In the genomic region with DNA sequence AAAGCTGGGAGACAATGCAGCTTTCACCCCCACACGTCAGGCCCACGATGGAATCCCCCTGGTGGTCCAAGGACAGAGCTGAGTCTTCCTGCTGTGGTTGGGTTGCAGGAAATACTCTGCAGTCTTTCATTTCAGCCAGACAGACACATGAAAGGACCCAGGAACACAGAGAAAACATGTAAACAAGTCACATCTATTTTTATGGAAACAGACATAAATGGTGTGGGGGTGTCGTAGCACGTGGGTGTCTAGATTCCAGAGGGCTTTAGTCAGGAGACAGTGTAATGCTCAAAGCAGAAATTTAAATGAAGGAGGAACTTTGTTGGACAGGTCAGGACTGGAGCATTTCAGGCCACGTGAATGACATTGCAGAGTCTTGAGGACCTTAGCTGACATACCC, we compare ENCODE assay signal across 23 cellular contexts.
A peak's percentile ranks its signal among the peaks of the same experiment; 100 is the strongest.
DNase-seq lines count a peak whose midpoint lies in the region; ATAC-seq and TF ChIP-seq lines count a peak whose summit lies in the region.
"Had no signal": no experiment of that assay in that cellular context is flagged by ENCODE, and none has a peak within 500 bp of the region (broad histone marks: within the 10 kb centered on the region; RNA-seq: fewer than 3 reads in every experiment).

No MANE protein-coding gene starts in this region.

- H2BK120ac ChIP-seq in trophoblast cell (ENCODE audit: insufficient read depth, low read length, poor library complexity), result no peak overlapping the region

- H3K9me3 ChIP-seq in GM23248 (ENCODE audit: low read depth) (no peaks in the 10 kb centered on the region), trophoblast cell (ENCODE audit: insufficient read depth, low read depth, low read length) (no peaks in the 10 kb centered on the region)
- H3K9me3 ChIP-seq: psoas muscle had no signal

- H4K8ac ChIP-seq in trophoblast cell (ENCODE audit: low read depth, low read length), result no peak overlapping the region

- H3K27me3 Mint-ChIP-seq in activated CD8-positive, alpha-beta memory T cell treated with anti-CD3 and anti-CD28 coated beads, Interleukin-2, amount 10 ng/mL, durations not matched to agents 7 days and 5 days, result no peaks in the 10 kb centered on the region
- H3K27me3 Mint-ChIP-seq: activated CD4-positive, alpha-beta T cell treated with anti-CD3 and anti-CD28 coated beads, Interleukin-2, amount 10 ng/mL, durations not matched to agents 7 days and 5 days; stimulated activated naive CD8-positive, alpha-beta T cell treated with anti-CD3 and anti-CD28 coated beads, Interleukin-15, Interleukin-2, amounts not matched to agents 100 ng/mL and 50 ng/mL, for 24 hours had no signal

- H2AFZ ChIP-seq in GM23248 (no peak overlapping the region), trophoblast cell (ENCODE audit: insufficient read depth, low read length, poor library complexity) (no peak overlapping the region)
- H2AFZ ChIP-seq: neural progenitor cell had no signal

- H4K91ac ChIP-seq in trophoblast cell (ENCODE audit: low read depth, low read length), result no peak overlapping the region

- H3K27ac ChIP-seq in GM23248 (no peak overlapping the region), trophoblast cell (ENCODE audit: low read depth, low read length) (peak overlapping the region; percentile 14), coronary artery (no peak overlapping the region)
- H3K27ac ChIP-seq: left lung, neural progenitor cell, psoas muscle, tibial nerve had no signal

- ATAC-seq in activated CD8-positive, alpha-beta memory T cell treated with anti-CD3 and anti-CD28 coated beads, Interleukin-2, amount 10 ng/mL, durations not matched to agents 7 days and 5 days, result no peak
- ATAC-seq: left lung, psoas muscle had no signal

- no peak overlapping the region for H3K23ac ChIP-seq in trophoblast cell (ENCODE audit: low read length)

- no peaks in the 10 kb centered on the region for H3K79me2 ChIP-seq in GM23248 (ENCODE audit: insufficient read depth)
- no peaks in the 10 kb centered on the region for H3K79me2 ChIP-seq in trophoblast cell (ENCODE audit: control insufficient read depth, insufficient read depth, low read length, poor library complexity)

- no peaks in the 10 kb centered on the region for H3K4me1 Mint-ChIP-seq in activated CD8-positive, alpha-beta memory T cell treated with anti-CD3 and anti-CD28 coated beads, Interleukin-2, amount 10 ng/mL, durations not matched to agents 7 days and 5 days
- H3K4me1 Mint-ChIP-seq: activated CD4-positive, alpha-beta T cell treated with anti-CD3 and anti-CD28 coated beads, Interleukin-2, amount 10 ng/mL, durations not matched to agents 7 days and 5 days had no signal

- no peak overlapping the region for H3K4ac ChIP-seq in trophoblast cell (ENCODE audit: low read depth, low read length)

- H3K18ac ChIP-seq in trophoblast cell (ENCODE audit: low read length), result no peak overlapping the region

- H3K4me3 ChIP-seq in GM23248 (no peak overlapping the region), WI38 (ENCODE audit: low read depth, low read length) (no peak overlapping the region), epithelial cell of esophagus (ENCODE audit: low read length) (no peak overlapping the region), trophoblast cell (ENCODE audit: low read depth, low read length) (no peak overlapping the region), coronary artery (no peak overlapping the region)
- H3K4me3 ChIP-seq: left lung, neural progenitor cell, psoas muscle, tibial nerve had no signal

- no peaks in the 10 kb centered on the region for H4K20me1 ChIP-seq in GM23248 (ENCODE audit: insufficient read depth)

- no peaks in the 10 kb centered on the region for H3K36me3 Mint-ChIP-seq in activated CD8-positive, alpha-beta memory T cell treated with anti-CD3 and anti-CD28 coated beads, Interleukin-2, amount 10 ng/mL, durations not matched to agents 7 days and 5 days
- H3K36me3 Mint-ChIP-seq: neural progenitor cell had no signal

- H4K12ac ChIP-seq in trophoblast cell (ENCODE audit: low read depth, low read length), result no peak overlapping the region

- H3K9ac ChIP-seq in GM23248 (no peak overlapping the region), trophoblast cell (ENCODE audit: low read length) (no peak overlapping the region)
- H3K9ac ChIP-seq: neural progenitor cell had no signal

- H3K36me3 ChIP-seq in GM23248 (ENCODE audit: low read depth) (no peaks in the 10 kb centered on the region), trophoblast cell (ENCODE audit: control insufficient read depth in 1 of 2, insufficient read depth in 2 of 2, low read length in 2 of 2) (no peaks in the 10 kb centered on the region)
- H3K36me3 ChIP-seq: left lung, neural progenitor cell, tibial nerve had no signal

- H2BK12ac ChIP-seq in trophoblast cell (ENCODE audit: low read length), result no peak overlapping the region

- H3K4me1 ChIP-seq in GM23248 (ENCODE audit: insufficient read depth) (peaks cover 20% of the 10 kb centered on the region), trophoblast cell (ENCODE audit: control insufficient read depth in 1 of 2, insufficient read depth in 2 of 2, low read length in 2 of 2) (peaks cover 0 to 5% of the 10 kb centered on the region in 2 experiments)
- H3K4me1 ChIP-seq: left lung, psoas muscle, tibial nerve had no signal

- 32 to 41% methylated on average over 5 of the region's 5 CpGs for WGBS in GM23248 (ENCODE audit: low coverage in 1 of 2, low lambda C conversion rate in 2 of 2, missing lambda C conversion rate in 2 of 2), 2 experiments
- no CpG with 5 or more reads among the region's 5 CpGs for WGBS in trophoblast cell (ENCODE audit: extremely low coverage, insufficient coverage, insufficient read length)

- H3K14ac ChIP-seq in trophoblast cell (ENCODE audit: low read length), result no peak overlapping the region

- DNase-seq in GM23248, result peak; percentile 40
- DNase-seq in epithelial cell of esophagus (ENCODE audit: low read depth), result peak; percentile 28
- no peak for DNase-seq in trophoblast cell
- DNase-seq in GF-D8 (lab: John Stamatoyannopoulos, UW), result no peak
- DNase-seq in ureter (ENCODE audit: low spot score), result no peak
- DNase-seq in coronary artery (ENCODE audit: low spot score), result no peak
- no peak for DNase-seq in activated CD8-positive, alpha-beta memory T cell treated with anti-CD3 and anti-CD28 coated beads, Interleukin-2, amount 10 ng/mL, durations not matched to agents 7 days and 5 days
- DNase-seq: activated CD4-positive, alpha-beta T cell treated with anti-CD3 and anti-CD28 coated beads, Interleukin-2, amount 10 ng/mL, durations not matched to agents 7 days and 5 days; activated effector memory CD4-positive, alpha-beta T cell treated with anti-CD3 and anti-CD28 coated beads, Interleukin-2, amount 50 U/mL, for 16 hours; effector CD8-positive, alpha-beta T cell; head of caudate nucleus; left lung; NCI-H187; NCI-H2227 treated with DMSO at 0.1 percent for 48 hours; NCI-H774; psoas muscle; Right ventricle myocardium superior; small intestine; stimulated activated CD4-positive, alpha-beta T cell treated with anti-CD3 and anti-CD28 coated beads, Interleukin-2, amount 100 ng/mL, for 48 hours had no signal

- H3K27me3 ChIP-seq in GM23248 (replicated peaks; ENCODE audit: insufficient read depth), result no peaks in the 10 kb centered on the region
- H3K27me3 ChIP-seq in trophoblast cell (ENCODE audit: insufficient read depth, low read length), result no peaks in the 10 kb centered on the region
- H3K27me3 ChIP-seq: left lung, neural progenitor cell, tibial nerve had no signal

- H3K4me2 ChIP-seq in GM23248 (ENCODE audit: unreplicated experiment) (no peak overlapping the region), trophoblast cell (ENCODE audit: low read length) (no peak overlapping the region)
- H3K4me2 ChIP-seq: neural progenitor cell had no signal

- no peaks in the 10 kb centered on the region for H3K9me3 Mint-ChIP-seq in activated CD8-positive, alpha-beta memory T cell treated with anti-CD3 and anti-CD28 coated beads, Interleukin-2, amount 10 ng/mL, durations not matched to agents 7 days and 5 days (ENCODE audit: low read depth)
- H3K9me3 Mint-ChIP-seq: activated CD4-positive, alpha-beta T cell treated with anti-CD3 and anti-CD28 coated beads, Interleukin-2, amount 10 ng/mL, durations not matched to agents 7 days and 5 days; neural progenitor cell; stimulated activated naive CD8-positive, alpha-beta T cell treated with anti-CD3 and anti-CD28 coated beads, Interleukin-15, Interleukin-2, amounts not matched to agents 100 ng/mL and 50 ng/mL, for 24 hours had no signal

- H3F3A ChIP-seq in GM23248 (ENCODE audit: insufficient read depth), result no peaks in the 10 kb centered on the region

- H3K27ac Mint-ChIP-seq in activated CD8-positive, alpha-beta memory T cell treated with anti-CD3 and anti-CD28 coated beads, Interleukin-2, amount 10 ng/mL, durations not matched to agents 7 days and 5 days, result no peak overlapping the region
- H3K27ac Mint-ChIP-seq: activated CD4-positive, alpha-beta T cell treated with anti-CD3 and anti-CD28 coated beads, Interleukin-2, amount 10 ng/mL, durations not matched to agents 7 days and 5 days; neural progenitor cell; stimulated activated naive CD8-positive, alpha-beta T cell treated with anti-CD3 and anti-CD28 coated beads, Interleukin-15, Interleukin-2, amounts not matched to agents 100 ng/mL and 50 ng/mL, for 24 hours had no signal

- no peak overlapping the region for H2AK5ac ChIP-seq in trophoblast cell (ENCODE audit: low read length)

- TF ChIP-seq CTCF in WI38 (IDR thresholded peaks at IDR 0.05; ENCODE audit: low read depth, low read length) (0 out of 2 replicates have a peak, but pooled peaks have one; percentile 8), epithelial cell of esophagus (IDR thresholded peaks at IDR 0.05; ENCODE audit: insufficient read depth, low read depth, low read length, missing control alignments) (no peak), coronary artery (IDR thresholded peaks at IDR 0.05) (no peak)

- CTCF ChIA-PET in activated CD8-positive, alpha-beta memory T cell treated with anti-CD3 and anti-CD28 coated beads, Interleukin-2, amount 10 ng/mL, durations not matched to agents 7 days and 5 days (lab: Charles Lee), result no interaction called here

- peaks cover 7% of the 10 kb centered on the region for H3K79me1 ChIP-seq in trophoblast cell (ENCODE audit: low read length)

- H2BK5ac ChIP-seq in trophoblast cell (ENCODE audit: low read depth, low read length, poor library complexity), result no peak overlapping the region

- in situ Hi-C loops in GM23248 (cut with MboI), result no loop called here

- no peaks in the 10 kb centered on the region for H3K9me2 ChIP-seq in GM23248 (ENCODE audit: insufficient read depth)

- H3K4me3 Mint-ChIP-seq in activated CD8-positive, alpha-beta memory T cell treated with anti-CD3 and anti-CD28 coated beads, Interleukin-2, amount 10 ng/mL, durations not matched to agents 7 days and 5 days, result no peak overlapping the region
- H3K4me3 Mint-ChIP-seq: activated CD4-positive, alpha-beta T cell treated with anti-CD3 and anti-CD28 coated beads, Interleukin-2, amount 10 ng/mL, durations not matched to agents 7 days and 5 days; neural progenitor cell; stimulated activated naive CD8-positive, alpha-beta T cell treated with anti-CD3 and anti-CD28 coated beads, Interleukin-15, Interleukin-2, amounts not matched to agents 100 ng/mL and 50 ng/mL, for 24 hours had no signal

Comparison
In these comparisons a context has a peak if more than half of its experiments do, and no peak if none do; other contexts are left out.
1. DNase-seq: peak in GM23248 (single experiment) and epithelial cell of esophagus (single experiment); none in trophoblast cell (0 of 2), GF-D8 (single experiment), ureter (single experiment), coronary artery (single experiment) and activated CD8-positive, alpha-beta memory T cell treated with anti-CD3 and anti-CD28 coated beads, Interleukin-2, amount 10 ng/mL, durations not matched to agents 7 days and 5 days (single experiment).